ENCODE assay signal across 1 cellular context in genomic region chr15:65829150-65829764, GRCh38.
TF ChIP-seq lines count a peak whose summit lies in the region.

No MANE protein-coding gene starts in this region.

TF ChIP-seq in HCT116, 20 proteins besides CTCF, POLR2A, EP300 and RAD21 (continued from another document):
- TF ChIP-seq ZBTB33 (IDR thresholded peaks at IDR 0.05; ENCODE audit: extremely low read depth, insufficient replicate concordance, low read length) (no peak), TCF7L2 (IDR thresholded peaks at IDR 0.05; ENCODE audit: borderline replicate concordance, extremely low read depth, insufficient read depth, insufficient read length) (no peak), ZFX (IDR thresholded peaks at IDR 0.05) (no peak), ELF1 (IDR thresholded peaks at IDR 0.05; ENCODE audit: borderline replicate concordance, low read depth) (no peak), SP1 (IDR thresholded peaks at IDR 0.05; ENCODE audit: low read depth) (no peak), CBX3 (IDR thresholded peaks at IDR 0.05; ENCODE audit: low read depth) (no peak), ATF3 (IDR thresholded peaks at IDR 0.05) (no peak), YY1 (IDR thresholded peaks at IDR 0.05; ENCODE audit: extremely low read depth, insufficient replicate concordance, low read depth, low read length) (no peak)
